11 cellular contexts compared by ENCODE assay signal in the genomic region with DNA sequence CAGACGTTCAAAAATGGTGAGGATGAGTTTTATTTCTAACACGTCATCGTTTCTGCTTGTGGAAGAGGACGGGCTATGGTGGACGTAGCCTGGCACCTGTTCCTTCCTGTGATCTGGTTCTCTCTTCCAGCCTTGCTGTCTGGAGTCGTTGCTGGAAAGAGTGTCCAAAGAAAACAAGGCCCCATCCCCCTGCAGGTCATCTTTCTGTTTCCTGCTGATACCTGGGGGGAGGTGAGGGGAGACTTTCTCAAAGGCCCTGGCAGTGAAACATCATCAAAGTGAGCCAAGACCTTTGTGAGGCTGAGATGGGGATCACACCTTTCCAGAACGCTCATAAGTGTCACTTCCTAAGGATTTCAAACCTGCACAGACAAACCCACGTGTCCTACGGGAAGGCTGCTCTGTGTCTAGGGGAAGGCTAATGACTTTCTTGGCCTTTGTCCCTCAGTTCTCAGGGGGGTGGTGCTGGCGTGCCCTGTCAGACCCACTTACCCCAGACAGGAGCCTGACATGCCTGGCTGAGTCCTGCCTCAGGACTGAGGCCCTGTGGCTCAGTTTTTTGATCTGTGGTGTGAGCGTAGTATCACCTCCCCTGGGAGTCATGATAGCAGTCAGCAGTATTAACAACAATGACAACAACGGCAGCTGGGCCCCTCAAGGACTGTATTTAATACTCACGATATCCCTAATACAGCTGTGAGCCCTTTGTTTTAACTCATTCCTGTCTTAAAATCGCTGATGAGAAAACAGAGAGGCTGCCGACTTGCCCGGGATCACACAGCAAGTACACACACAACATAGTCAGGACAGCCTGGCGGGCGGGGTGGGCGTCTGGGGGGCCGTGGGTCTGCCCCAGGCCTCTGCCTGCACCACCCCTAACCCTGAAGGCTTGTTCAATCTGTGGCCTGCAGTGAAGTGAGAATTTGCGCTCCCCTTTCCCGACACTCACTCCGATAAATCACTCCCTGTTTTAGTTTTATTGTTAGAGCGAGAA.
DNase-seq lines count a peak whose midpoint lies in the region; ATAC-seq lines count a peak whose summit lies in the region.
"Had no signal": no experiment of that assay in that cellular context is flagged by ENCODE, and none has a peak within 500 bp of the region (broad histone marks: within the 10 kb centered on the region; RNA-seq: fewer than 3 reads in every experiment).

No MANE protein-coding gene starts in this region.

- no peak overlapping the region for H3K4me3 Mint-ChIP-seq in activated naive CD8-positive, alpha-beta T cell treated with anti-CD3 and anti-CD28 coated beads, Interleukin-2, amount 50 U/mL, for 24 hours

- peaks cover 0 to 100% (median 65%) of the 10 kb centered on the region in 11 experiments; a peak in 15 of 22 replicates for H4K20me1 ChIP-seq in BLaER1 treated with 17β-estradiol and CSF1 and Interleukin-3, amounts not matched to agents 10 nM and 100 nM

- no peaks in the 10 kb centered on the region for H3K9me3 ChIP-seq in BLaER1 treated with 17β-estradiol and CSF1 and Interleukin-3, amounts not matched to agents 10 nM and 100 nM (replicated peaks in 1 of 11)
- H3K9me3 ChIP-seq in iPS-15b (ENCODE audit: control insufficient read depth, insufficient read depth, low read length), result no peaks in the 10 kb centered on the region

- H3K36me3 Mint-ChIP-seq in activated naive CD8-positive, alpha-beta T cell treated with anti-CD3 and anti-CD28 coated beads, Interleukin-2, amount 50 U/mL, for 24 hours (ENCODE audit: low read depth), result no peaks in the 10 kb centered on the region

- H3K36me3 ChIP-seq in BLaER1 treated with 17β-estradiol and CSF1 and Interleukin-3, amounts not matched to agents 10 nM and 100 nM, result peaks cover 0 to 32% (median 10%) of the 10 kb centered on the region in 11 experiments; a peak in 11 of 22 replicates
- no peaks in the 10 kb centered on the region for H3K36me3 ChIP-seq in iPS-15b (ENCODE audit: control insufficient read depth, insufficient read depth, low read length)

- DNase-seq in NCI-H2171 (lab: John Stamatoyannopoulos, UW), result peak; percentile 82
- no peak for DNase-seq in UCSD-AML1 (lab: John Stamatoyannopoulos, UW; ENCODE audit: unreplicated experiment)
- no peak for DNase-seq in cerebellar nuclear complex (lab: John Stamatoyannopoulos, UW)
- DNase-seq in activated naive CD8-positive, alpha-beta T cell treated with anti-CD3 and anti-CD28 coated beads, Interleukin-2, amount 50 U/mL, for 24 hours, result no peak
- DNase-seq: activated naive CD4-positive, alpha-beta T cell treated with anti-CD3 and anti-CD28 coated beads for 36 hours; NCI-H1436; stimulated activated naive CD4-positive, alpha-beta T cell treated with Interleukin-2 at 50 U/mL for 16 hours had no signal

- peak overlapping the region; percentile 87 to 99 (median 94) for H3K4me2 ChIP-seq in BLaER1 treated with 17β-estradiol and CSF1 and Interleukin-3, amounts not matched to agents 10 nM and 100 nM

- no peaks in the 10 kb centered on the region for H3K9me3 Mint-ChIP-seq in activated naive CD8-positive, alpha-beta T cell treated with anti-CD3 and anti-CD28 coated beads, Interleukin-2, amount 50 U/mL, for 24 hours
- H3K9me3 Mint-ChIP-seq: activated naive CD4-positive, alpha-beta T cell treated with anti-CD3 and anti-CD28 coated beads for 36 hours had no signal

- H3K4me1 ChIP-seq in BLaER1 treated with 17β-estradiol and CSF1 and Interleukin-3, amounts not matched to agents 10 nM and 100 nM, result peaks cover 55 to 95% (median 80%) of the 10 kb centered on the region in 10 experiments
- peaks cover 9% of the 10 kb centered on the region for H3K4me1 ChIP-seq in iPS-15b (ENCODE audit: control insufficient read depth, insufficient read depth, low read length)

- peak overlapping the region in 2 of 10 experiments; percentile 10 to 12; a peak in 2 of 20 replicates for H3K4me3 ChIP-seq in BLaER1 treated with 17β-estradiol and CSF1 and Interleukin-3, amounts not matched to agents 10 nM and 100 nM
- no peak overlapping the region for H3K4me3 ChIP-seq in iPS-15b (ENCODE audit: low read depth, low read length)

- peak overlapping the region in 8 of 11 experiments; percentile 7 to 83 (median 78); a peak in 13 of 22 replicates for H3K9ac ChIP-seq in BLaER1 treated with 17β-estradiol and CSF1 and Interleukin-3, amounts not matched to agents 10 nM and 100 nM
- peak overlapping the region; percentile 4 for H3K9ac ChIP-seq in iPS-15b (ENCODE audit: low read depth, low read length)

- H3K27ac Mint-ChIP-seq in activated naive CD8-positive, alpha-beta T cell treated with anti-CD3 and anti-CD28 coated beads, Interleukin-2, amount 50 U/mL, for 24 hours, result no peak overlapping the region
- H3K27ac Mint-ChIP-seq: activated naive CD4-positive, alpha-beta T cell treated with anti-CD3 and anti-CD28 coated beads for 36 hours had no signal

- no peaks in the 10 kb centered on the region for H3K27me3 ChIP-seq in BLaER1 treated with 17β-estradiol and CSF1 and Interleukin-3, amounts not matched to agents 10 nM and 100 nM
- no peaks in the 10 kb centered on the region for H3K27me3 ChIP-seq in iPS-15b (ENCODE audit: control insufficient read depth, insufficient read depth, low read length)

- no peaks in the 10 kb centered on the region for H3K27me3 Mint-ChIP-seq in activated naive CD8-positive, alpha-beta T cell treated with anti-CD3 and anti-CD28 coated beads, Interleukin-2, amount 50 U/mL, for 24 hours

- peaks cover 43% of the 10 kb centered on the region for H3K4me1 Mint-ChIP-seq in activated naive CD8-positive, alpha-beta T cell treated with anti-CD3 and anti-CD28 coated beads, Interleukin-2, amount 50 U/mL, for 24 hours

- peak overlapping the region in 10 of 11 experiments; percentile 13 to 89 (median 83); a peak in 17 of 22 replicates for H3K27ac ChIP-seq in BLaER1 treated with 17β-estradiol and CSF1 and Interleukin-3, amounts not matched to agents 10 nM and 100 nM

- ATAC-seq in GM18868 (IDR thresholded peaks at IDR 0.05; ENCODE audit: unreplicated experiment), result peak; percentile 45
- no peak for ATAC-seq in GM21619 (IDR thresholded peaks at IDR 0.05; ENCODE audit: unreplicated experiment)
- ATAC-seq in activated naive CD8-positive, alpha-beta T cell treated with anti-CD3 and anti-CD28 coated beads, Interleukin-2, amount 50 U/mL, for 24 hours, result no peak
